1 cellular context compared by ENCODE assay signal in the genomic region with DNA sequence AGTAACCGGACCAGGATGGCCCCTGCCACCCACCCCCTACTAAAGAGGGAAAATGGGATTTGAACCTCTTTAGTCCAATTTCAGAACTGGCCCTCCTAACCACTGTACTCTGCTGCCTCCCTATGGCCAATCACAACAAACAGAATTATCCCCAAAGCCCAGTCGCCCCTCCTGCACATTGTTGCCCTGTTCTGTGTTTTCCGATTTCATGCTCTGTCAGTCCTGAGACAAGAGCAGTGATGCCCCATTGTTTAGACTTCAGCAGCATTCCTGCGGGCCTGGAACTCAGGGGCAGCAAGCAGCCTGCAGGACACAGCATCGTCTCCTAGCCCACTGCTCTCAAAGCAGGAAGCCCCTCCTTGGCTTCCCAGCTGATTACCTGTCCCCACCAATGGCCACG.
TF ChIP-seq lines count a peak whose summit lies in the region.

No MANE protein-coding gene starts in this region.

TF ChIP-seq in GM12878, 131 proteins besides CTCF, POLR2A, EP300 and RAD21:
- no peak for TF ChIP-seq GATAD2B (conservative IDR thresholded peaks at IDR 0.05; ENCODE audit: low read depth)
- TF ChIP-seq, protein P1, sequence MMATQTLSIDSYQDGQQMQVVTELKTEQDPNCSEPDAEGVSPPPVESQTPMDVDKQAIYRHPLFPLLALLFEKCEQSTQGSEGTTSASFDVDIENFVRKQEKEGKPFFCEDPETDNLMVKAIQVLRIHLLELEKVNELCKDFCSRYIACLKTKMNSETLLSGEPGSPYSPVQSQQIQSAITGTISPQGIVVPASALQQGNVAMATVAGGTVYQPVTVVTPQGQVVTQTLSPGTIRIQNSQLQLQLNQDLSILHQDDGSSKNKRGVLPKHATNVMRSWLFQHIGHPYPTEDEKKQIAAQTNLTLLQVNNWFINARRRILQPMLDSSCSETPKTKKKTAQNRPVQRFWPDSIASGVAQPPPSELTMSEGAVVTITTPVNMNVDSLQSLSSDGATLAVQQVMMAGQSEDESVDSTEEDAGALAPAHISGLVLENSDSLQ (IDR thresholded peaks at IDR 0.05): no peak
